15 cellular contexts compared by ENCODE assay signal in genomic region chr1:244802041-244802440, GRCh38. TPM values are rescaled to one million over a fixed set of nuclear protein-coding genes. Genes with fewer than 3 reads are reported as not detected.
DNase-seq lines count a peak whose midpoint lies in the region; ATAC-seq and TF ChIP-seq lines count a peak whose summit lies in the region.
"Had no signal": no experiment of that assay in that cellular context is flagged by ENCODE, and none has a peak within 500 bp of the region (broad histone marks: within the 10 kb centered on the region; RNA-seq: fewer than 3 reads in every experiment).

No MANE protein-coding gene starts in this region.

- no peak for TF ChIP-seq EP300 in stomach (IDR thresholded peaks at IDR 0.05)

- no peak overlapping the region for H3K4me3 Mint-ChIP-seq in GM23338
- H3K4me3 Mint-ChIP-seq: HFFc6 had no signal

- POLR2A ChIA-PET in Panc1 (lab: Charles Lee): interaction anchor here (0.6 kb wide), 1 partner anchor 95 kb away, joined by 16 read pairs; no protein-coding TSS in a partner anchor

- no TSS peak for BruUV-seq in Panc1 (replicated peaks; lab: Mats Ljungman, UMichigan)

- intact Hi-C loops in Panc1 (cut with micrococcal nuclease; ENCODE audit: unreplicated experiment): loop anchor here (5.0 kb wide), 1 partner anchor 690 kb away; no protein-coding TSS in a partner anchor
- intact Hi-C loops in lower lobe of right lung (cut with DNase I): no loop called here
- intact Hi-C loops in stomach (cut with DNase I; ENCODE audit: low total_unique reads): loop anchor here (10.0 kb wide), 1 partner anchor 243 kb away; no protein-coding TSS in a partner anchor

- no peak overlapping the region for H3K4me2 ChIP-seq in GM23338

- no peak for TF ChIP-seq POLR2A in stomach (IDR thresholded peaks at IDR 0.05)

- TF ChIP-seq CTCF in GM23338 (conservative IDR thresholded peaks at IDR 0.05; ENCODE audit: low read depth in 2 of 2) (no peak), Panc1 (IDR thresholded peaks at IDR 0.05) (no peak), lower lobe of right lung (IDR thresholded peaks at IDR 0.05) (no peak), stomach (IDR thresholded peaks at IDR 0.05) (no peak)

- peak; percentile 82 for ATAC-seq in GM23338
- peak; percentile 64 for ATAC-seq in Panc1
- ATAC-seq in lower lobe of right lung: peak; percentile 32 to 33

- 29 to 61% (median 41%) methylated on average over 14 of the region's 14 CpGs for WGBS in stomach, 5 donors

- CTCF ChIA-PET in Panc1 (lab: Charles Lee): interaction anchor here (0.7 kb wide), 1 partner anchor 202 kb away, joined by 4 read pairs; no protein-coding TSS in a partner anchor

- H3K4me1 Mint-ChIP-seq in GM23338: peaks cover 12% of the 10 kb centered on the region

- H3K4me3 ChIP-seq in GM23338 (no peak overlapping the region), Panc1 (ENCODE audit: low read depth in 2 of 2, low read length in 2 of 2) (no peak overlapping the region), lower lobe of right lung (no peak overlapping the region), stomach (no peak overlapping the region)
- H3K4me3 ChIP-seq: BLaER1, MG63 had no signal

- H2AFZ ChIP-seq in GM23338: peak overlapping the region; percentile 90

- no peaks in the 10 kb centered on the region for H3K9me2 ChIP-seq in GM23338 (ENCODE audit: insufficient read depth)

- peaks cover 4% of the 10 kb centered on the region for H3K27me3 Mint-ChIP-seq in GM23338 (ENCODE audit: insufficient read depth, low read depth, poor library complexity)

- H3K79me2 ChIP-seq in GM23338 (replicated peaks; ENCODE audit: insufficient read depth): no peaks in the 10 kb centered on the region

- H3F3A ChIP-seq in GM23338 (replicated peaks; ENCODE audit: low read depth): 0 out of 2 replicates have a peak, but pooled peaks cover 8% of the 10 kb centered on the region

- H3K4me1 ChIP-seq in GM23338 (ENCODE audit: insufficient read depth) (peaks cover 3% of the 10 kb centered on the region; the same call in 1 of the 2 replicates), Panc1 (ENCODE audit: control insufficient read depth, insufficient read depth, low read length) (no peaks in the 10 kb centered on the region), lower lobe of right lung (peaks cover 6% of the 10 kb centered on the region), stomach (peaks cover 0 to 16% (median 0%) of the 10 kb centered on the region in 4 donors)

- H3K9me3 Mint-ChIP-seq in GM23338: peaks cover 3% of the 10 kb centered on the region; the same call in 1 of the 3 replicates
- H3K9me3 Mint-ChIP-seq: HFFc6 had no signal

- in situ Hi-C loops in Panc1 (cut with HindIII; ENCODE audit: low pct_unique_long_range_greater_than_20kb, low sequenced_read_pairs): no loop called here

- no peaks in the 10 kb centered on the region for H3K36me3 Mint-ChIP-seq in GM23338 (ENCODE audit: low read depth)

- DNase-seq in GM23338 (ENCODE audit: low spot score): no peak
- no peak for DNase-seq in Panc1 (ENCODE audit: low read depth, low spot score)
- DNase-seq in lower lobe of right lung: no peak
- DNase-seq in stomach: peak; percentile 29
- DNase-seq in SHP77 treated with DMSO at 0.1 percent for 48 hours (lab: John Stamatoyannopoulos, UW): no peak
- no peak for DNase-seq in NCI-H2081 treated with DMSO at 0.1 percent for 48 hours (lab: John Stamatoyannopoulos, UW)
- DNase-seq in NCI-H748 treated with DMSO at 0.1 percent for 48 hours (lab: John Stamatoyannopoulos, UW): no peak
- DNase-seq: DMS53, HFFc6, MG63, NCI-H1092 treated with DMSO at 0.1 percent for 48 hours, NCI-H1930, NCI-H2171 treated with DMSO at 0.1 percent for 48 hours had no signal

- H3K27ac ChIP-seq in GM23338 (ENCODE audit: low read depth): no peak overlapping the region
- no peak overlapping the region for H3K27ac ChIP-seq in Panc1 (ENCODE audit: low read length)
- no peak overlapping the region for H3K27ac ChIP-seq in lower lobe of right lung
- H3K27ac ChIP-seq in stomach: no peak overlapping the region
- H3K27ac ChIP-seq: BLaER1, RWPE1 had no signal

- H3K27me3 ChIP-seq in GM23338 (ENCODE audit: insufficient read depth) (no peaks in the 10 kb centered on the region), Panc1 (ENCODE audit: control insufficient read depth, insufficient read depth, low read length) (no peaks in the 10 kb centered on the region), lower lobe of right lung (ENCODE audit: low read depth) (no peaks in the 10 kb centered on the region), stomach (no peaks in the 10 kb centered on the region)
- H3K27me3 ChIP-seq: BLaER1, MG63 had no signal

- H3K9me3 ChIP-seq in Panc1 (ENCODE audit: control insufficient read depth, insufficient read depth, low read depth, low read length) (no peaks in the 10 kb centered on the region), lower lobe of right lung (no peaks in the 10 kb centered on the region), stomach (no peaks in the 10 kb centered on the region)
- H3K9me3 ChIP-seq: BLaER1, MG63 had no signal

- H3K36me3 ChIP-seq in GM23338 (ENCODE audit: insufficient read depth) (no peaks in the 10 kb centered on the region), Panc1 (ENCODE audit: control insufficient read depth, insufficient read depth, low read length) (no peaks in the 10 kb centered on the region), lower lobe of right lung (no peaks in the 10 kb centered on the region), stomach (no peaks in the 10 kb centered on the region)
- H3K36me3 ChIP-seq: BLaER1, MG63 had no signal

- no peak overlapping the region for H3K27ac Mint-ChIP-seq in GM23338
- H3K27ac Mint-ChIP-seq: HFFc6 had no signal

- H4K20me1 ChIP-seq in GM23338 (replicated peaks; ENCODE audit: insufficient read depth): no peaks in the 10 kb centered on the region
- H4K20me1 ChIP-seq: BLaER1 had no signal

TF ChIP-seq in GM23338, 12 proteins besides CTCF, POLR2A, EP300 and RAD21 (continues in another document):
- TF ChIP-seq, protein P1, sequence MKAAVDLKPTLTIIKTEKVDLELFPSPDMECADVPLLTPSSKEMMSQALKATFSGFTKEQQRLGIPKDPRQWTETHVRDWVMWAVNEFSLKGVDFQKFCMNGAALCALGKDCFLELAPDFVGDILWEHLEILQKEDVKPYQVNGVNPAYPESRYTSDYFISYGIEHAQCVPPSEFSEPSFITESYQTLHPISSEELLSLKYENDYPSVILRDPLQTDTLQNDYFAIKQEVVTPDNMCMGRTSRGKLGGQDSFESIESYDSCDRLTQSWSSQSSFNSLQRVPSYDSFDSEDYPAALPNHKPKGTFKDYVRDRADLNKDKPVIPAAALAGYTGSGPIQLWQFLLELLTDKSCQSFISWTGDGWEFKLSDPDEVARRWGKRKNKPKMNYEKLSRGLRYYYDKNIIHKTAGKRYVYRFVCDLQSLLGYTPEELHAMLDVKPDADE (IDR thresholded peaks at IDR 0.05): no peak
- no peak for TF ChIP-seq NANOG (IDR thresholded peaks at IDR 0.05; ENCODE audit: borderline replicate concordance)

RNA-seq across cellular contexts. Expression of gene COX20, which starts 33.4 kb away (rescaled TPM):
- 19.3 and 20.0 TPM in 2 replicates for total RNA-seq in GM23338 (2014; rRNA removed; shearing (Covaris generic))
- polyA plus RNA-seq in GM23338 (2016; fragmentation: Nextera tagmentation; extraction: Ambion mirVana) (175 and 187 TPM in 2 replicates), stomach (10 to 100 TPM; 55.4 to 65.7 (median 60.0) TPM)
- total RNA-seq in Panc1 (2021; ENCODE audit: unreplicated experiment) (55.0 TPM), lower lobe of right lung (22.8 TPM), stomach (10 to 100 TPM in 3 of 5 donors, 1 to 10 TPM in 2; 5.5 to 58.0 (median 28.0) TPM)
- 47.0 TPM for polyA plus RNA-seq in Panc1 (2012; ENCODE audit: insufficient read length)
